7 cellular contexts compared by ENCODE assay signal in genomic region chr19:5976768-5977167, GRCh38. TPM values are rescaled to one million over a fixed set of nuclear protein-coding genes. Genes with fewer than 3 reads are reported as not detected.
A peak's percentile ranks its signal among the peaks of the same experiment; 100 is the strongest.
DNase-seq lines count a peak whose midpoint lies in the region; TF ChIP-seq lines count a peak whose summit lies in the region.

No MANE protein-coding gene starts in this region.

- H3K4me3 ChIP-seq in HUES48 (ENCODE audit: low read depth, low read length) (peak overlapping the region; percentile 94), iPS-20b (ENCODE audit: low read length) (peak overlapping the region; percentile 85), stomach (peak overlapping the region; percentile 78 to 100 (median 96))

- TF ChIP-seq EP300 in stomach (IDR thresholded peaks at IDR 0.05): no peak

- in situ Hi-C loops in GM13976 (cut with MboI; ENCODE audit: low sequenced_read_pairs, unreplicated experiment): no loop called here

- H3K4me1 ChIP-seq in HUES48 (ENCODE audit: control insufficient read depth, insufficient read depth, low read length): peaks cover 5% of the 10 kb centered on the region; the same call in 1 of the 2 replicates
- H3K4me1 ChIP-seq in iPS-20b (ENCODE audit: insufficient read depth, low read length): 0 out of 2 replicates have a peak, but pooled peaks cover 3% of the 10 kb centered on the region
- peaks cover 50 to 81% (median 72%) of the 10 kb centered on the region in 4 donors for H3K4me1 ChIP-seq in stomach

- H3K9me3 Mint-ChIP-seq in activated T-helper 2 cell treated with anti-CD3 and anti-CD28 coated beads, Interferon-gamma antibody, Interleukin-2, Interleukin-4, amounts not matched to agents 10 μg/mL and 5 μg/mL and 100 μg/mL, durations not matched to agents 14 hours and 24 hours and 36 hours: no peaks in the 10 kb centered on the region

- no peaks in the 10 kb centered on the region for H3K27me3 Mint-ChIP-seq in activated T-helper 2 cell treated with anti-CD3 and anti-CD28 coated beads, Interferon-gamma antibody, Interleukin-2, Interleukin-4, amounts not matched to agents 10 μg/mL and 5 μg/mL and 100 μg/mL, durations not matched to agents 14 hours and 24 hours and 36 hours (ENCODE audit: low read depth)

- H3K27me3 ChIP-seq in HUES48 (ENCODE audit: control insufficient read depth, insufficient read depth, low read length) (no peaks in the 10 kb centered on the region), iPS-20b (ENCODE audit: insufficient read depth, low read length) (no peaks in the 10 kb centered on the region), stomach (no peaks in the 10 kb centered on the region)

- peaks cover 45% of the 10 kb centered on the region for H3K36me3 Mint-ChIP-seq in activated T-helper 2 cell treated with anti-CD3 and anti-CD28 coated beads, Interferon-gamma antibody, Interleukin-2, Interleukin-4, amounts not matched to agents 10 μg/mL and 5 μg/mL and 100 μg/mL, durations not matched to agents 14 hours and 24 hours and 36 hours (ENCODE audit: low read depth)

- intact Hi-C loops in activated T-helper 2 cell treated with anti-CD3 and anti-CD28 coated beads, Interferon-gamma antibody, Interleukin-2, Interleukin-4, amounts not matched to agents 10 μg/mL and 5 μg/mL and 100 μg/mL, durations not matched to agents 14 hours and 24 hours and 36 hours (cut with micrococcal nuclease): loop anchor here (5.0 kb wide), 1 partner anchor 74 kb away; the partner anchor contains the start of genes NDUFA11 and VMAC
- intact Hi-C loops in stomach (cut with DNase I; ENCODE audit: low total_unique reads): no loop called here

- TF ChIP-seq CTCF in stomach (IDR thresholded peaks at IDR 0.05) (no peak), GM13976 (IDR thresholded peaks at IDR 0.05; ENCODE audit: borderline replicate concordance, control extremely low read depth, extremely low read depth, insufficient read depth, missing control alignments) (no peak)

- 34 to 43% (median 43%) methylated on average over 8 of the region's 8 CpGs for WGBS in stomach, 5 donors

- H3K36me3 ChIP-seq in HUES48 (ENCODE audit: control insufficient read depth, insufficient read depth, low read length) (peaks cover 31% of the 10 kb centered on the region), iPS-20b (ENCODE audit: insufficient read depth, low read depth, low read length) (peaks cover 28% of the 10 kb centered on the region), stomach (peaks cover 0 to 29% (median 17%) of the 10 kb centered on the region in 4 donors)

- 0 out of 2 replicates have a peak overlapping the region, but pooled peaks have one; percentile 85 for H3K9ac ChIP-seq in HUES48 (ENCODE audit: low read depth, low read length)
- H3K9ac ChIP-seq in iPS-20b (ENCODE audit: low read depth, low read length): peak overlapping the region; percentile 92; the same call in 1 of the 2 replicates

- TF ChIP-seq POLR2A in stomach (IDR thresholded peaks at IDR 0.05): no peak

- H3K9me3 ChIP-seq in HUES48 (ENCODE audit: control insufficient read depth, insufficient read depth, low read length) (no peaks in the 10 kb centered on the region), iPS-20b (ENCODE audit: insufficient read depth, low read depth, low read length) (no peaks in the 10 kb centered on the region), stomach (no peaks in the 10 kb centered on the region)

- peak overlapping the region; percentile 98 for H3K4me3 Mint-ChIP-seq in activated T-helper 2 cell treated with anti-CD3 and anti-CD28 coated beads, Interferon-gamma antibody, Interleukin-2, Interleukin-4, amounts not matched to agents 10 μg/mL and 5 μg/mL and 100 μg/mL, durations not matched to agents 14 hours and 24 hours and 36 hours (ENCODE audit: low read depth)

- H3K27ac ChIP-seq in HUES48 (ENCODE audit: low read depth, low read length) (no peak overlapping the region), iPS-20b (ENCODE audit: low read length) (no peak overlapping the region), stomach (peak overlapping the region in 3 of 5 donors; percentile 81 to 94 (median 92))

- DNase-seq in activated T-helper 2 cell treated with anti-CD3 and anti-CD28 coated beads, Interferon-gamma antibody, Interleukin-2, Interleukin-4, amounts not matched to agents 10 μg/mL and 5 μg/mL and 100 μg/mL, durations not matched to agents 14 hours and 24 hours and 36 hours (ENCODE audit: low spot score): no peak
- no peak for DNase-seq in stomach
- DNase-seq in GM13976 (ENCODE audit: low spot score): no peak
- no peak for DNase-seq in Ammon's horn (ENCODE audit: low spot score)
- DNase-seq in retina: no peak

- peaks cover 47% of the 10 kb centered on the region for H3K4me1 Mint-ChIP-seq in activated T-helper 2 cell treated with anti-CD3 and anti-CD28 coated beads, Interferon-gamma antibody, Interleukin-2, Interleukin-4, amounts not matched to agents 10 μg/mL and 5 μg/mL and 100 μg/mL, durations not matched to agents 14 hours and 24 hours and 36 hours (ENCODE audit: low read depth)

- peak overlapping the region; percentile 93 for H3K27ac Mint-ChIP-seq in activated T-helper 2 cell treated with anti-CD3 and anti-CD28 coated beads, Interferon-gamma antibody, Interleukin-2, Interleukin-4, amounts not matched to agents 10 μg/mL and 5 μg/mL and 100 μg/mL, durations not matched to agents 14 hours and 24 hours and 36 hours

RNA-seq across cellular contexts. Expression of gene RANBP3, which starts 1.2 kb away (rescaled TPM):
- total RNA-seq in activated T-helper 2 cell treated with anti-CD3 and anti-CD28 coated beads, Interferon-gamma antibody, Interleukin-2, Interleukin-4, amounts not matched to agents 10 μg/mL and 5 μg/mL and 100 μg/mL, durations not matched to agents 14 hours and 24 hours and 36 hours: 98.2 and 105 TPM in 2 replicates
- 100 to 1,000 TPM in 2 of 5 donors, 10 to 100 TPM in 3; 28.6 to 235 (median 85.9) TPM for total RNA-seq in stomach
- polyA plus RNA-seq in stomach: 10 to 100 TPM; 27.7 to 34.4 (median 31.2) TPM

Comparison
In these comparisons a context has a peak if more than half of its experiments do, and no peak if none do; other contexts are left out.
1. H3K27ac ChIP-seq: peak in stomach (3 of 5); none in HUES48 (single experiment) and iPS-20b (single experiment).
2. Peak in every context shown above with its lines, with median percentiles within 50 percentile points of each other: H3K4me3 ChIP-seq.